14 cellular contexts compared by ENCODE assay signal in genomic region chr17:18921485-18921884, GRCh38. TPM values are rescaled to one million over a fixed set of nuclear protein-coding genes. Genes with fewer than 3 reads are reported as not detected.
DNase-seq lines count a peak whose midpoint lies in the region; ATAC-seq and TF ChIP-seq lines count a peak whose summit lies in the region.
"Had no signal": no experiment of that assay in that cellular context is flagged by ENCODE, and none has a peak within 500 bp of the region (broad histone marks: within the 10 kb centered on the region; RNA-seq: fewer than 3 reads in every experiment).

No MANE protein-coding gene starts in this region.

- H3K79me2 ChIP-seq in SK-N-SH (ENCODE audit: insufficient read depth) = no peaks in the 10 kb centered on the region; the same call in 1 of the 2 replicates
- H3K79me2 ChIP-seq in hepatocyte = peaks cover 20% of the 10 kb centered on the region

- TF ChIP-seq CTCF in SK-N-SH (IDR thresholded peaks at IDR 0.05) = no peak
- TF ChIP-seq CTCF in hepatocyte (IDR thresholded peaks at IDR 0.05; ENCODE audit: poor library complexity) = no peak
- TF ChIP-seq CTCF in MCF 10A (IDR thresholded peaks at IDR 0.05; ENCODE audit: unreplicated experiment) = no peak

- ATAC-seq in stimulated activated naive CD8-positive, alpha-beta T cell treated with anti-CD3 and anti-CD28 coated beads, Interleukin-15, Interleukin-2, amounts not matched to agents 100 U/mL and 50 U/mL, for 24 hours = no peak
- ATAC-seq in GM21381 (IDR thresholded peaks at IDR 0.05; ENCODE audit: unreplicated experiment) = no peak

- CTCF ChIA-PET in SK-N-SH (lab: Yijun Ruan, JAX) (no interaction called here), MCF 10A (lab: Yijun Ruan, JAX) (no interaction called here)

- H3K36me3 Mint-ChIP-seq in stimulated activated naive CD8-positive, alpha-beta T cell treated with anti-CD3 and anti-CD28 coated beads, Interleukin-15, Interleukin-2, amounts not matched to agents 100 ng/mL and 50 ng/mL, for 24 hours (ENCODE audit: low read depth) = peaks cover 44% of the 10 kb centered on the region
- peaks cover 41% of the 10 kb centered on the region for H3K36me3 Mint-ChIP-seq in MCF 10A (ENCODE audit: insufficient read depth, unreplicated experiment)

- peaks cover 24% of the 10 kb centered on the region for H3F3A ChIP-seq in SK-N-SH (replicated peaks; ENCODE audit: insufficient read depth)

- no peak for TF ChIP-seq RAD21 in SK-N-SH (IDR thresholded peaks at IDR 0.05; ENCODE audit: low read length)

- H3K9me2 ChIP-seq in SK-N-SH (no peaks in the 10 kb centered on the region), hepatocyte (replicated peaks; ENCODE audit: insufficient read depth) (no peaks in the 10 kb centered on the region)

- H3K4me1 ChIP-seq in SK-N-SH (ENCODE audit: control insufficient read depth in 1 of 2, insufficient read depth in 2 of 2, low read depth in 1 of 2, low read length in 1 of 2) = peaks cover 12 to 16% of the 10 kb centered on the region in 2 experiments; a peak in 3 of 4 replicates
- peaks cover 23% of the 10 kb centered on the region for H3K4me1 ChIP-seq in hepatocyte (ENCODE audit: insufficient read depth)

- intact Hi-C loops in MCF 10A (cut with micrococcal nuclease) = no loop called here

- peaks cover 0 to 6% of the 10 kb centered on the region in 2 experiments for H3K36me3 ChIP-seq in SK-N-SH (replicated peaks in 1 of 2; ENCODE audit: control insufficient read depth in 1 of 2, insufficient read depth in 2 of 2, low read length in 1 of 2)
- H3K36me3 ChIP-seq in hepatocyte (replicated peaks; ENCODE audit: insufficient read depth, low read depth) = no peaks in the 10 kb centered on the region

- 64% methylated on average over 2 of the region's 2 CpGs for WGBS in SK-N-SH (ENCODE audit: low lambda C conversion rate)
- 81% methylated on average over 2 of the region's 2 CpGs for WGBS in hepatocyte (ENCODE audit: low lambda C conversion rate, missing lambda C conversion rate)

- DNase-seq in stimulated activated naive CD8-positive, alpha-beta T cell treated with anti-CD3 and anti-CD28 coated beads, Interleukin-15, Interleukin-2, amounts not matched to agents 100 U/mL and 50 U/mL, for 24 hours = no peak
- DNase-seq in SK-N-SH (no peak), hepatocyte (ENCODE audit: low spot score) (no peak), NCI-H1105 (lab: John Stamatoyannopoulos, UW) (no peak), globus pallidus (ENCODE audit: low spot score) (no peak), MCF 10A (ENCODE audit: unreplicated experiment) (no peak)
- DNase-seq: activated CD4-positive, CD25-positive, alpha-beta regulatory T cell treated with anti-CD3 and anti-CD28 coated beads, Interleukin-2, amount 50 U/mL, for 72 hours; NCI-H2171; occipital lobe; upper lobe of left lung had no signal

- no peaks in the 10 kb centered on the region for H3K9me3 ChIP-seq in SK-N-SH
- H3K9me3 ChIP-seq in hepatocyte (ENCODE audit: low read depth) = no peaks in the 10 kb centered on the region
- H3K9me3 ChIP-seq: upper lobe of left lung had no signal

- peak overlapping the region; percentile 44 for H3K4me3 Mint-ChIP-seq in stimulated activated naive CD8-positive, alpha-beta T cell treated with anti-CD3 and anti-CD28 coated beads, Interleukin-15, Interleukin-2, amounts not matched to agents 100 ng/mL and 50 ng/mL, for 24 hours
- H3K4me3 Mint-ChIP-seq in MCF 10A (ENCODE audit: unreplicated experiment) = no peak overlapping the region

- H3K27me3 ChIP-seq in SK-N-SH (ENCODE audit: insufficient read depth) (no peaks in the 10 kb centered on the region), hepatocyte (no peaks in the 10 kb centered on the region)
- H3K27me3 ChIP-seq: upper lobe of left lung had no signal

- no peak overlapping the region for H2AFZ ChIP-seq in SK-N-SH (ENCODE audit: low read depth)
- no peak overlapping the region for H2AFZ ChIP-seq in hepatocyte

- H3K27ac ChIP-seq in SK-N-SH (ENCODE audit: low read depth in 2 of 2, low read length in 1 of 2) (peak overlapping the region; percentile 5 to 60; a peak in 3 of 4 replicates), hepatocyte (peak overlapping the region; percentile 60)

- H3K4me2 ChIP-seq in SK-N-SH (peak overlapping the region; percentile 64), hepatocyte (no peak overlapping the region)

- H4K20me1 ChIP-seq in SK-N-SH (ENCODE audit: insufficient read depth) (no peaks in the 10 kb centered on the region), hepatocyte (ENCODE audit: insufficient read depth, poor library complexity, severe bottlenecking) (peaks cover 2% of the 10 kb centered on the region)

- H3K27ac Mint-ChIP-seq in stimulated activated naive CD8-positive, alpha-beta T cell treated with anti-CD3 and anti-CD28 coated beads, Interleukin-15, Interleukin-2, amounts not matched to agents 100 ng/mL and 50 ng/mL, for 24 hours = peak overlapping the region; percentile 78
- H3K27ac Mint-ChIP-seq in MCF 10A (ENCODE audit: low read depth, unreplicated experiment) = no peak overlapping the region

- TF ChIP-seq EP300 in SK-N-SH (IDR thresholded peaks at IDR 0.05; ENCODE audit: borderline replicate concordance in 1 of 2, low read depth in 1 of 2, low read length in 1 of 2) = no peak

- H3K4me3 ChIP-seq in SK-N-SH (ENCODE audit: low read depth in 2 of 2, low read length in 1 of 2) (no peak overlapping the region; a peak in 1 of 4 replicates), hepatocyte (no peak overlapping the region)
- H3K4me3 ChIP-seq: upper lobe of left lung had no signal

- H3K27me3 Mint-ChIP-seq in stimulated activated naive CD8-positive, alpha-beta T cell treated with anti-CD3 and anti-CD28 coated beads, Interleukin-15, Interleukin-2, amounts not matched to agents 100 ng/mL and 50 ng/mL, for 24 hours = no peaks in the 10 kb centered on the region
- no peaks in the 10 kb centered on the region for H3K27me3 Mint-ChIP-seq in MCF 10A (ENCODE audit: insufficient read depth, unreplicated experiment)

- peaks cover 66% of the 10 kb centered on the region for H3K4me1 Mint-ChIP-seq in stimulated activated naive CD8-positive, alpha-beta T cell treated with anti-CD3 and anti-CD28 coated beads, Interleukin-15, Interleukin-2, amounts not matched to agents 100 ng/mL and 50 ng/mL, for 24 hours (ENCODE audit: low read depth)
- no peaks in the 10 kb centered on the region for H3K4me1 Mint-ChIP-seq in MCF 10A (ENCODE audit: insufficient read depth, unreplicated experiment)

- H3K9me3 Mint-ChIP-seq in stimulated activated naive CD8-positive, alpha-beta T cell treated with anti-CD3 and anti-CD28 coated beads, Interleukin-15, Interleukin-2, amounts not matched to agents 100 ng/mL and 50 ng/mL, for 24 hours = no peaks in the 10 kb centered on the region
- H3K9me3 Mint-ChIP-seq in MCF 10A (ENCODE audit: unreplicated experiment) = no peaks in the 10 kb centered on the region

- no TSS peak for BruUV-seq in MCF 10A (replicated peaks; lab: Mats Ljungman, UMichigan)

- H3K9ac ChIP-seq in SK-N-SH = no peak overlapping the region

- POLR2A ChIA-PET in SK-N-SH (lab: Yijun Ruan, JAX) = no interaction called here
- POLR2A ChIA-PET in MCF 10A (lab: Yijun Ruan, JAX) = no interaction called here

TF ChIP-seq in SK-N-SH, 30 proteins besides CTCF, POLR2A, EP300 and RAD21 (continues in another document):
- TF ChIP-seq MEF2A (IDR thresholded peaks at IDR 0.05; ENCODE audit: borderline replicate concordance, low read depth) (no peak), TAF1 (IDR thresholded peaks at IDR 0.05; ENCODE audit: borderline replicate concordance, low read depth, low read length) (no peak), GATA2 (CRISPR knock-in tag; IDR thresholded peaks at IDR 0.05) (no peak), EZH2phosphoT487 (IDR thresholded peaks at IDR 0.05; ENCODE audit: borderline replicate concordance, low read depth) (no peak), REST (IDR thresholded peaks at IDR 0.05; ENCODE audit: low read depth, low read length) (no peak), SMC3 (IDR thresholded peaks at IDR 0.05; ENCODE audit: low read depth, low read length) (no peak), CHD2 (IDR thresholded peaks at IDR 0.05; ENCODE audit: low read length, partially characterized antibody) (no peak), FOSL2 (IDR thresholded peaks at IDR 0.05; ENCODE audit: borderline replicate concordance, low read depth) (no peak), USF2 (IDR thresholded peaks at IDR 0.05; ENCODE audit: borderline replicate concordance, low read depth, low read length) (no peak)

RNA-seq across cellular contexts. Expression of gene SLC5A10, which starts 30.5 kb away (rescaled TPM):
- polyA plus RNA-seq in SK-N-SH (2012; rRNA removed) (not detected in 2 replicates), hepatocyte (0.22 TPM in 1 of 2 replicates, not detected in the other)
- polyA plus RNA-seq in SK-N-SH (2012; cell fraction: cytosol; rRNA removed) = not detected in 2 replicates
- 0.01 TPM in 2 replicates for polyA plus RNA-seq in SK-N-SH (2012; cell fraction: nucleus; rRNA removed)
- total RNA-seq in hepatocyte (not detected in 2 replicates), MCF 10A (2022) (0.15 and 0.16 TPM in 2 replicates)
- total RNA-seq: epithelial cell of proximal tubule, IMR-90, occipital lobe, upper lobe of left lung had no signal
- polyA plus RNA-seq: IMR-90 had no signal
